In genomic region chr1:24070821-24071393, GRCh38 we compare ENCODE assay signal across 8 cellular contexts. TPM values are rescaled to one million over a fixed set of nuclear protein-coding genes. Genes with fewer than 3 reads are reported as not detected.
DNase-seq lines count a peak whose midpoint lies in the region; ATAC-seq and TF ChIP-seq lines count a peak whose summit lies in the region.

No MANE protein-coding gene starts in this region.

- H3K4me3 ChIP-seq in AG09309 (ENCODE audit: control insufficient read depth, low read depth, low read length), result no peak overlapping the region
- peak overlapping the region; percentile 25; the same call in 1 of the 2 replicates for H3K4me3 ChIP-seq in H7 (ENCODE audit: insufficient read depth, low read depth, low read length)

- no peak for ATAC-seq in HG02759 (IDR thresholded peaks at IDR 0.05; ENCODE audit: unreplicated experiment)

- TF ChIP-seq CTCF in AG09309 (IDR thresholded peaks at IDR 0.05; ENCODE audit: control insufficient read depth, insufficient read depth, low read depth, low read length, missing control alignments), result peak; percentile 95

- no peaks in the 10 kb centered on the region for H3K36me3 ChIP-seq in H7 (replicated peaks; ENCODE audit: control insufficient read depth, insufficient read depth, low read length)

- no peak for DNase-seq in AG09309 (ENCODE audit: low read depth)
- DNase-seq in H7, result peak; percentile 90
- peak; percentile 88 for DNase-seq in NCI-H2227 (lab: John Stamatoyannopoulos, UW; ENCODE audit: unreplicated experiment)
- peak; percentile 39 to 56 (median 50) for DNase-seq in activated CD4-positive, CD25-positive, alpha-beta regulatory T cell (lab: John Stamatoyannopoulos, UW)
- DNase-seq in central memory CD4-positive, alpha-beta T cell, result peak; percentile 48
- DNase-seq in kidney glomerular epithelial cell (lab: John Stamatoyannopoulos, UW), result peak; percentile 80
- DNase-seq in stimulated activated CD4-positive, alpha-beta T cell treated with anti-CD3 and anti-CD28 coated beads, Interleukin-2, amount 100 ng/mL, for 24 hours, result peak; percentile 76 to 83

- H3K27me3 ChIP-seq in H7 (ENCODE audit: control insufficient read depth, insufficient read depth, low read length), result no peaks in the 10 kb centered on the region; the same call in 1 of the 2 replicates

RNA-seq across cellular contexts. Expression of gene MYOM3, which starts 41.0 kb away (rescaled TPM):
- total RNA-seq in H7 (2014; rRNA removed; shearing (Covaris generic)), result 0.03 and 0.11 TPM in 2 replicates
